ENCODE assay signal across 10 cellular contexts in the genomic region with DNA sequence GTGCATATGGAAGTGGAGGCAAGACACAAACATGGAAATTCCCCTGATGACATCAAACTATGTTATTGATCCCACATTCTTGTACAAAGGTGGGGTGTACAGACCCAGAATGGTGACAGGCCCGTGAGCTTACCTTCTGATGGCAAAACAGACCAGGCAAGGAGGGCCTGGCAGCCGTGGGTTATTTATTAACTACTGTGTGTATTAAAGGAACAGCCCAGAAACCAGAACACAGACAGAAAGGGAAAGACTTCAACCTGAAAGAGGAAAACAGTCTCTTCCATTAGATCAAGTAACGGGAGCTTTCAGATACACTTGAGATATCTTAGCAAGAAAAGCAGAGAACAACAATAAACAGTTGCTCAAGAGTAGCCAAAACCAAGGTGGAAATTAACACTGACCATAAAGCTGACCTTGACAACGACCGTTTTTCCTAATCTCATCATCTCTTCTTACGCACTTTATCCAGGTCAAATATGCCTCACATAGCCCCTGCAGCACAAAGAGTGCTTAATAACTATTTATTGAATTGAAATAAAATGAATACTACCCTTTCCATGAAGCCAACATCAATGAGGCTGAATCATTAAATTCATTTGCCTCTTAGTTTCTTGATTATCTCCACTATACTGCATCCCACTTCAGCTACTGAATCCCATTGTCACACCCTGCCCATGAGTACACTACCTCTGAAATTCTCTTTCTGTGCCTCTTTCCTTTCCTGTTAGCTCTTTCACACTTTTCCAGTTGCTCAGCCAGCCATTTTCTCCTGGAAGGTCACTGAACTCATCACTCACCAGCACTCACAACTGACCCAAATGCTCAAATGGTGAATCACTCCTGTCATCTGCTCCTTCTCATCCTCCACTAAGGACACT.
A peak's percentile ranks its signal among the peaks of the same experiment; 100 is the strongest.
DNase-seq lines count a peak whose midpoint lies in the region; ATAC-seq and TF ChIP-seq lines count a peak whose summit lies in the region.
"Had no signal": no experiment of that assay in that cellular context is flagged by ENCODE, and none has a peak within 500 bp of the region (broad histone marks: within the 10 kb centered on the region; RNA-seq: fewer than 3 reads in every experiment).

No MANE protein-coding gene starts in this region.

- intact Hi-C loops in psoas muscle (cut with DNase I), result no loop called here
- intact Hi-C loops in OCI-LY7 (cut with micrococcal nuclease; ENCODE audit: unreplicated experiment), result no loop called here

- no peaks in the 10 kb centered on the region for H3K4me1 Mint-ChIP-seq in activated CD4-positive, alpha-beta memory T cell treated with anti-CD3 and anti-CD28 coated beads, Interleukin-2, amount 10 ng/mL, durations not matched to agents 7 days and 5 days

- no peak overlapping the region for H3K27ac ChIP-seq in psoas muscle
- H3K27ac ChIP-seq in OCI-LY7 (ENCODE audit: low read depth, low read length, poor library complexity, severe bottlenecking), result no peak overlapping the region

- no peak overlapping the region for H3K4me3 ChIP-seq in psoas muscle
- no peak overlapping the region for H3K4me3 ChIP-seq in OCI-LY7 (ENCODE audit: low read depth, low read length, poor library complexity, severe bottlenecking)

- CTCF ChIA-PET in OCI-LY7 (lab: Charles Lee; ENCODE audit: unreplicated experiment), result no interaction called here
- CTCF ChIA-PET in activated CD4-positive, alpha-beta memory T cell treated with anti-CD3 and anti-CD28 coated beads, Interleukin-2, amount 10 ng/mL, durations not matched to agents 7 days and 5 days (lab: Charles Lee), result no interaction called here

- H3K4me1 ChIP-seq in psoas muscle (no peaks in the 10 kb centered on the region), OCI-LY7 (ENCODE audit: insufficient read depth, low read length, poor library complexity, severe bottlenecking) (no peaks in the 10 kb centered on the region)

- in situ Hi-C loops in SK-MEL-5 (cut with HindIII; ENCODE audit: low pct_unique_long_range_greater_than_20kb, low sequenced_read_pairs), result no loop called here

- H4K20me1 ChIP-seq in OCI-LY7 (ENCODE audit: insufficient read depth, low read length), result no peaks in the 10 kb centered on the region

- no peak for TF ChIP-seq CTCF in psoas muscle (IDR thresholded peaks at IDR 0.05)
- no peak for TF ChIP-seq CTCF in OCI-LY7 (conservative IDR thresholded peaks at IDR 0.05; ENCODE audit: low read length)

- no peaks in the 10 kb centered on the region for H3K36me3 Mint-ChIP-seq in activated CD4-positive, alpha-beta memory T cell treated with anti-CD3 and anti-CD28 coated beads, Interleukin-2, amount 10 ng/mL, durations not matched to agents 7 days and 5 days (ENCODE audit: low read depth)

- H3K9me3 ChIP-seq in psoas muscle (no peaks in the 10 kb centered on the region), OCI-LY7 (ENCODE audit: low read length) (no peaks in the 10 kb centered on the region)

- H2AFZ ChIP-seq in OCI-LY7 (ENCODE audit: low read length), result no peak overlapping the region

- no peak overlapping the region for H3K4me3 Mint-ChIP-seq in activated CD4-positive, alpha-beta memory T cell treated with anti-CD3 and anti-CD28 coated beads, Interleukin-2, amount 10 ng/mL, durations not matched to agents 7 days and 5 days

- BruUV-seq in OCI-LY7 (replicated peaks; lab: Mats Ljungman, UMichigan), result no TSS peak

- H3K27me3 ChIP-seq in psoas muscle (ENCODE audit: insufficient read depth in 3 of 3, low read length in 2 of 3), result no peaks in the 10 kb centered on the region

- peaks cover 12% of the 10 kb centered on the region for H3K27me3 Mint-ChIP-seq in activated CD4-positive, alpha-beta memory T cell treated with anti-CD3 and anti-CD28 coated beads, Interleukin-2, amount 10 ng/mL, durations not matched to agents 7 days and 5 days

- no peak overlapping the region for H3K27ac Mint-ChIP-seq in activated CD4-positive, alpha-beta memory T cell treated with anti-CD3 and anti-CD28 coated beads, Interleukin-2, amount 10 ng/mL, durations not matched to agents 7 days and 5 days

- H3K9me3 Mint-ChIP-seq in activated CD4-positive, alpha-beta memory T cell treated with anti-CD3 and anti-CD28 coated beads, Interleukin-2, amount 10 ng/mL, durations not matched to agents 7 days and 5 days, result no peaks in the 10 kb centered on the region

- H3K79me2 ChIP-seq in OCI-LY7 (ENCODE audit: insufficient read depth, low read depth, low read length), result no peaks in the 10 kb centered on the region

- H3K9me2 ChIP-seq in OCI-LY7 (ENCODE audit: insufficient read depth, low read length), result no peaks in the 10 kb centered on the region

- WGBS in psoas muscle, 3 donors, result 48 to 61% (median 49%) methylated on average over 6 of the region's 6 CpGs

- POLR2A ChIA-PET in OCI-LY7 (lab: Charles Lee), result interaction anchor here (0.8 to 0.9 kb wide), 3 partner anchors 14 to 26 kb away, joined by 3 to 4 read pairs (median 3); no protein-coding TSS in a partner anchor
- POLR2A ChIA-PET in activated CD4-positive, alpha-beta memory T cell treated with anti-CD3 and anti-CD28 coated beads, Interleukin-2, amount 10 ng/mL, durations not matched to agents 7 days and 5 days (lab: Charles Lee), result no interaction called here

- no peaks in the 10 kb centered on the region for H3K36me3 ChIP-seq in psoas muscle (ENCODE audit: insufficient read depth in 1 of 2, low read depth in 1 of 2)
- H3K36me3 ChIP-seq in OCI-LY7 (ENCODE audit: insufficient read depth, low read length), result no peaks in the 10 kb centered on the region

- ATAC-seq in psoas muscle, result peak in 3 of 4 donors; percentile 41 to 73 (median 48)

- no peak overlapping the region for H3K4me2 ChIP-seq in OCI-LY7 (ENCODE audit: low read length)

- DNase-seq in GM03348 (ENCODE audit: low spot score) (peak; percentile 79), SK-MEL-5 (ENCODE audit: low read depth, low spot score) (peak; percentile 73), glomerular visceral epithelial cell (ENCODE audit: extremely low spot score) (peak; percentile 90), psoas muscle (peak in 1 of 2 donors; percentile 20), CD1c-positive myeloid dendritic cell (ENCODE audit: extremely low spot score) (no peak), OCI-LY7 (ENCODE audit: low spot score) (no peak), MV-4-11 (lab: John Stamatoyannopoulos, UW) (no peak)
- no peak for DNase-seq in activated CD4-positive, alpha-beta memory T cell treated with anti-CD3 and anti-CD28 coated beads, Interleukin-2, amount 10 ng/mL, durations not matched to agents 7 days and 5 days
- DNase-seq: OCI-M1; stimulated activated naive CD4-positive, alpha-beta T cell treated with Interleukin-2 at 50 U/mL for 16 hours had no signal

Comparison
In these comparisons a context has a peak if more than half of its experiments do, and no peak if none do; other contexts are left out.
1. DNase-seq: peak in GM03348 (single experiment), SK-MEL-5 (single experiment) and glomerular visceral epithelial cell (single experiment); none in CD1c-positive myeloid dendritic cell (single experiment), OCI-LY7 (single experiment), activated CD4-positive, alpha-beta memory T cell treated with anti-CD3 and anti-CD28 coated beads, Interleukin-2, amount 10 ng/mL, durations not matched to agents 7 days and 5 days (single experiment) and MV-4-11 (single experiment).